Comparison of ENCODE assay signal across 11 cellular contexts in genomic region chr15:40053234-40054055, GRCh38. TPM values are rescaled to one million over a fixed set of nuclear protein-coding genes. Genes with fewer than 3 reads are reported as not detected.
A peak's percentile ranks its signal among the peaks of the same experiment; 100 is the strongest.
DNase-seq lines count a peak whose midpoint lies in the region; ATAC-seq and TF ChIP-seq lines count a peak whose summit lies in the region.
"Had no signal": no experiment of that assay in that cellular context is flagged by ENCODE, and none has a peak within 500 bp of the region (broad histone marks: within the 10 kb centered on the region; RNA-seq: fewer than 3 reads in every experiment).

No MANE protein-coding gene starts in this region.

- peak; percentile 37 for DNase-seq in GM12865 (ENCODE audit: low read depth)
- no peak for DNase-seq in Jurkat, Clone E6-1 (ENCODE audit: low read depth, low spot score)
- no peak for DNase-seq in central memory CD8-positive, alpha-beta T cell (ENCODE audit: low spot score in 2 of 2)
- DNase-seq in osteoblast (ENCODE audit: insufficient read length, low spot score, missing footprints) = no peak
- DNase-seq in COLO668 (lab: John Stamatoyannopoulos, UW; ENCODE audit: unreplicated experiment) = no peak
- no peak for DNase-seq in NCI-H2107 treated with DMSO at 0.1 percent for 48 hours (lab: John Stamatoyannopoulos, UW; ENCODE audit: unreplicated experiment)
- no peak for DNase-seq in AG08396 (ENCODE audit: low spot score)
- DNase-seq: cerebellar nuclear complex, hypothalamus, T-helper 1 cell had no signal

- H3K36me3 ChIP-seq in osteoblast (ENCODE audit: insufficient read depth, low read length) = no peaks in the 10 kb centered on the region

- no peak overlapping the region for H3K4me2 ChIP-seq in osteoblast (ENCODE audit: insufficient read depth, low read length)

- H3K4me1 ChIP-seq in osteoblast (ENCODE audit: insufficient read depth, low read length) = peaks cover 24% of the 10 kb centered on the region

- H3K9me3 ChIP-seq in osteoblast (ENCODE audit: low read depth, low read length) = no peaks in the 10 kb centered on the region

- peak overlapping the region; percentile 56 for H3K4me3 ChIP-seq in GM12865 (ENCODE audit: low read depth, low read length)
- peak overlapping the region; percentile 40; the same call in 1 of the 2 replicates for H3K4me3 ChIP-seq in Jurkat, Clone E6-1 (ENCODE audit: low read length)
- no peak overlapping the region for H3K4me3 ChIP-seq in osteoblast (ENCODE audit: insufficient read depth, low read length)

- no peak overlapping the region for H3K27ac ChIP-seq in osteoblast (ENCODE audit: low read depth, low read length)

- no peaks in the 10 kb centered on the region for H3K27me3 Mint-ChIP-seq in central memory CD8-positive, alpha-beta T cell

- H3K9me3 Mint-ChIP-seq in central memory CD8-positive, alpha-beta T cell = no peaks in the 10 kb centered on the region

- no peaks in the 10 kb centered on the region for H3K79me2 ChIP-seq in osteoblast (ENCODE audit: insufficient read depth, low read length)

- H3K4me3 Mint-ChIP-seq in central memory CD8-positive, alpha-beta T cell = peak overlapping the region; percentile 31

- no peak for ATAC-seq in central memory CD8-positive, alpha-beta T cell (replicated peaks; ENCODE audit: extremely low read depth, poor library complexity, severe bottlenecking)
- ATAC-seq in HG02759 (IDR thresholded peaks at IDR 0.05; ENCODE audit: unreplicated experiment) = no peak

- H4K20me1 ChIP-seq in osteoblast (ENCODE audit: insufficient read depth, low read length) = peaks cover 3% of the 10 kb centered on the region

- no peak overlapping the region for H3K27ac Mint-ChIP-seq in central memory CD8-positive, alpha-beta T cell (ENCODE audit: low read depth)

- H3K4me1 Mint-ChIP-seq in central memory CD8-positive, alpha-beta T cell = peaks cover 78% of the 10 kb centered on the region

- peaks cover 6% of the 10 kb centered on the region for H3K36me3 Mint-ChIP-seq in central memory CD8-positive, alpha-beta T cell (ENCODE audit: insufficient read depth)

- TF ChIP-seq CTCF in GM12865 (IDR thresholded peaks at IDR 0.05; ENCODE audit: insufficient read depth, low read depth, low read length, missing control alignments) (peak; percentile 6), osteoblast (IDR thresholded peaks at IDR 0.05; ENCODE audit: extremely low read depth, low read depth, low read length) (peak; percentile 11)

- H2AFZ ChIP-seq in osteoblast (ENCODE audit: low read length) = no peak overlapping the region

- no peaks in the 10 kb centered on the region for H3K27me3 ChIP-seq in osteoblast (ENCODE audit: insufficient read depth, low read length)

RNA-seq across cellular contexts. Expression of gene SRP14, which starts 14.5 kb away (rescaled TPM):
- 561 TPM for polyA plus RNA-seq in Jurkat, Clone E6-1 (2012; ENCODE audit: insufficient read depth, insufficient read length)
- total RNA-seq in osteoblast = 81.4 and 97.2 TPM in 2 replicates

RNA-seq across cellular contexts. Expression of gene BMF, which starts 55.2 kb away (rescaled TPM):
- polyA plus RNA-seq in Jurkat, Clone E6-1 (2012; ENCODE audit: insufficient read depth, insufficient read length) = 4.5 TPM
- 8.0 TPM in 2 replicates for total RNA-seq in osteoblast
